ENCODE assay signal across 1 cellular context in genomic region chr17:68248886-68249872, GRCh38.
TF ChIP-seq lines count a peak whose summit lies in the region.

No MANE protein-coding gene starts in this region.

TF ChIP-seq in H1, 55 proteins besides CTCF, POLR2A, EP300 and RAD21 (continued from another document):
- no peak for TF ChIP-seq JUND (IDR thresholded peaks at IDR 0.05; ENCODE audit: low read length)
- TF ChIP-seq FOSL1 (IDR thresholded peaks at IDR 0.05; ENCODE audit: insufficient read depth, low read depth, low read length) = no peak
- no peak for TF ChIP-seq POU5F1 (IDR thresholded peaks at IDR 0.05; ENCODE audit: low read depth, low read length)
- no peak for TF ChIP-seq TAF1 (IDR thresholded peaks at IDR 0.05; ENCODE audit: low read depth, low read length)
- no peak for TF ChIP-seq EGR1 (IDR thresholded peaks at IDR 0.05; ENCODE audit: borderline replicate concordance, low read depth, low read length)
- TF ChIP-seq CHD1 (IDR thresholded peaks at IDR 0.05; ENCODE audit: low read depth, low read length) = no peak
- no peak for TF ChIP-seq ATF3 (IDR thresholded peaks at IDR 0.05; ENCODE audit: insufficient read depth, low read depth, low read length)
